ENCODE assay signal across 8 cellular contexts in the genomic region with DNA sequence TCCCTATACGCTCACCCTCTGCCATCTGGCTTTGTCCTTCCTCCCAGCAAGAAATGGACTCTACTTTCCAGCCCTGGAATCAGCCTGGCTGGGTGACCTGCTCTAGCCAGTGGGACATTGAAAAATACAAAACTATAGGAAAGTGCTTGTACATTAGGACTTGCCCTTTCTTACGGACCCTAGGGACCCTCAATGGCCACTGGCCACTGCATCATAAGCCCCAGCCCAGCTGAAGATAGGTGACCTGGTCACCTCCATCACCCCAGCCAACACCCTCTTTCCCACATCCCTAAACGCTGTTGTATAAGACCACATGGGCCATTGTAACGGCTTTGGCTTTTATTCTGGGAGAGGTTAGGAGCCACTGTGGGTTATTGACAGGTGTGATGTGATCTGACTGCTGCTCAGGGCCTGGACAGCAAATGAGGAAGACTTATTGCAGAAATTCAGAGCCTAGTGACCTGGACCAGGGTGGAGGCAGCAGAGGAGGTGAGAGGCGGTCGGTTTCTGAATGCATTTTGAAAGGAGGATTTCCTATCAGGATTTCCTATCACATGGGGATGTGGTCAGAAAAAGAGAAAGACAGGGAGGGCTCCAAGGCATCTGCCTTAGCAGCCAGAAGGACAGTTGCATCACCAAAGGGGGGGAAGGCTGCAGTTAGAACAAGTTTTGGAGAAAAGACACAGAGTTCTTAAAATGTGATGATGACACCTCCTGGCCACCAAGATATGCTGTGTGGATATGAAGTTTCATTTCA. TPM values are rescaled to one million over a fixed set of nuclear protein-coding genes. Genes with fewer than 3 reads are reported as not detected.
DNase-seq lines count a peak whose midpoint lies in the region; ATAC-seq and TF ChIP-seq lines count a peak whose summit lies in the region.
"Had no signal": no experiment of that assay in that cellular context is flagged by ENCODE, and none has a peak within 500 bp of the region (broad histone marks: within the 10 kb centered on the region; RNA-seq: fewer than 3 reads in every experiment).

No MANE protein-coding gene starts in this region.

- no peaks in the 10 kb centered on the region for H3K9me2 ChIP-seq in OCI-LY1 (ENCODE audit: low read depth, low read length)

- H3K4me2 ChIP-seq in OCI-LY1 (ENCODE audit: low read length) (no peak overlapping the region), mesenchymal stem cell (ENCODE audit: low read length, poor library complexity, severe bottlenecking) (no peak overlapping the region)

- H4K8ac ChIP-seq in mesenchymal stem cell (ENCODE audit: low read length) = no peak overlapping the region

- H3K9me3 Mint-ChIP-seq in brain = no peaks in the 10 kb centered on the region

- TF ChIP-seq POLR2A in gastrocnemius medialis (IDR thresholded peaks at IDR 0.05) = no peak

- TF ChIP-seq CTCF in GM20000 (IDR thresholded peaks at IDR 0.05; ENCODE audit: extremely low read depth, missing control alignments) = no peak
- TF ChIP-seq CTCF in OCI-LY1 (IDR thresholded peaks at IDR 0.05; ENCODE audit: low read length) = peak; percentile 9
- TF ChIP-seq CTCF in brain (conservative IDR thresholded peaks at IDR 0.05) = no peak
- TF ChIP-seq CTCF in gastrocnemius medialis (IDR thresholded peaks at IDR 0.05 in 4 of 5, conservative IDR thresholded peaks at IDR 0.05 in 1 of 5) = no peak

- H3K4me3 ChIP-seq in OCI-LY1 (ENCODE audit: low read depth, low read length, poor library complexity, severe bottlenecking) (no peak overlapping the region), gastrocnemius medialis (no peak overlapping the region), mesenchymal stem cell (ENCODE audit: insufficient read depth in 1 of 2, low read depth in 1 of 2, low read length in 2 of 2) (no peak overlapping the region)

- H3F3A ChIP-seq in OCI-LY1 (ENCODE audit: insufficient read depth, low read length) = no peaks in the 10 kb centered on the region

- H3K27ac ChIP-seq in OCI-LY1 (ENCODE audit: low read depth, low read length, poor library complexity, severe bottlenecking) (no peak overlapping the region), gastrocnemius medialis (peak overlapping the region; percentile 90 to 99 (median 96)), mesenchymal stem cell (ENCODE audit: low read length, poor library complexity, severe bottlenecking) (no peak overlapping the region)

- no peak overlapping the region for H2BK5ac ChIP-seq in mesenchymal stem cell (ENCODE audit: low read depth, low read length, poor library complexity, severe bottlenecking)

- no peak overlapping the region for H2AFZ ChIP-seq in OCI-LY1 (ENCODE audit: low read length)
- H2AFZ ChIP-seq in mesenchymal stem cell (ENCODE audit: low read depth, low read length) = no peak overlapping the region

- H3K27ac Mint-ChIP-seq in brain = no peak overlapping the region

- no peak overlapping the region for H3K18ac ChIP-seq in mesenchymal stem cell (ENCODE audit: low read depth in 1 of 2, low read length in 2 of 2)

- H3K79me1 ChIP-seq in mesenchymal stem cell (replicated peaks; ENCODE audit: low read length, poor library complexity, severe bottlenecking) = peaks cover 9% of the 10 kb centered on the region

- H3K9me3 ChIP-seq in OCI-LY1 (ENCODE audit: low read length) (no peaks in the 10 kb centered on the region), gastrocnemius medialis (no peaks in the 10 kb centered on the region), mesenchymal stem cell (ENCODE audit: control insufficient read depth, low read length) (no peaks in the 10 kb centered on the region)

- H3K36me3 ChIP-seq in OCI-LY1 (ENCODE audit: insufficient read depth, low read length) = peaks cover 7% of the 10 kb centered on the region; the same call in 1 of the 2 replicates
- H3K36me3 ChIP-seq in gastrocnemius medialis = no peaks in the 10 kb centered on the region
- H3K36me3 ChIP-seq in mesenchymal stem cell (ENCODE audit: control insufficient read depth in 1 of 2, insufficient read depth in 2 of 2, low read depth in 1 of 2, low read length in 2 of 2) = no peaks in the 10 kb centered on the region

- no peaks in the 10 kb centered on the region for H4K20me1 ChIP-seq in OCI-LY1 (ENCODE audit: insufficient read depth, low read length)

- H3K27me3 ChIP-seq in OCI-LY1 (ENCODE audit: insufficient read depth, low read length) (no peaks in the 10 kb centered on the region; the same call in 1 of the 2 replicates), gastrocnemius medialis (no peaks in the 10 kb centered on the region), mesenchymal stem cell (ENCODE audit: control insufficient read depth in 1 of 2, insufficient read depth in 1 of 2, low read length in 2 of 2) (no peaks in the 10 kb centered on the region)

- H2AK5ac ChIP-seq in mesenchymal stem cell (ENCODE audit: low read length, severe bottlenecking) = no peak overlapping the region

- intact Hi-C loops in gastrocnemius medialis (cut with DNase I; ENCODE audit: low total_unique reads) = loop anchor here (10.0 kb wide), 1 partner anchor 250 kb away; the partner anchor contains the start of gene RNF32

- H3K9ac ChIP-seq in OCI-LY1 (ENCODE audit: low read length) = no peak overlapping the region
- H3K9ac ChIP-seq in mesenchymal stem cell (ENCODE audit: low read length) = no peak overlapping the region

- no peak overlapping the region for H3K23ac ChIP-seq in mesenchymal stem cell (ENCODE audit: low read length in 2 of 2)

- H3K14ac ChIP-seq in mesenchymal stem cell (ENCODE audit: low read length in 2 of 2) = no peak overlapping the region

- H3K27me3 Mint-ChIP-seq in brain = peaks cover 17% of the 10 kb centered on the region

- in situ Hi-C loops in gastrocnemius medialis (cut with MboI; ENCODE audit: low sequenced_read_pairs in 4 of 4) = no loop called here

- DNase-seq in GM20000 (ENCODE audit: low spot score) (peak; percentile 19), gastrocnemius medialis (peak; percentile 17 to 34), mesenchymal stem cell (no peak), SW480 (ENCODE audit: low spot score) (no peak)
- DNase-seq: NCI-H2171 treated with DMSO at 0.1 percent for 48 hours had no signal

- no peak overlapping the region for H2BK120ac ChIP-seq in mesenchymal stem cell (ENCODE audit: low read depth, low read length)

- ATAC-seq in gastrocnemius medialis = no peak
- no peak for ATAC-seq in GM19397 (IDR thresholded peaks at IDR 0.05; ENCODE audit: unreplicated experiment)

- H3K4me1 Mint-ChIP-seq in brain = peaks cover 27% of the 10 kb centered on the region

- H3K4me3 Mint-ChIP-seq in brain = peak overlapping the region; percentile 90 to 96 (median 92)

- H4K91ac ChIP-seq in mesenchymal stem cell (ENCODE audit: low read length) = no peak overlapping the region

- WGBS in mesenchymal stem cell = 98% methylated on average over 6 of the region's 6 CpGs

- no peak overlapping the region for H3K4ac ChIP-seq in mesenchymal stem cell (ENCODE audit: low read depth in 1 of 2, low read length in 2 of 2)

- H3K4me1 ChIP-seq in OCI-LY1 (ENCODE audit: insufficient read depth, low read length, severe bottlenecking) = peaks cover 23% of the 10 kb centered on the region
- H3K4me1 ChIP-seq in gastrocnemius medialis = peaks cover 17 to 31% of the 10 kb centered on the region in 2 donors
- peaks cover 2% of the 10 kb centered on the region for H3K4me1 ChIP-seq in mesenchymal stem cell (ENCODE audit: control insufficient read depth, insufficient read depth, low read depth, low read length)

- peaks cover 20% of the 10 kb centered on the region for H3K79me2 ChIP-seq in OCI-LY1 (ENCODE audit: insufficient read depth, low read length)

- H2BK12ac ChIP-seq in mesenchymal stem cell (ENCODE audit: low read length in 2 of 2) = no peak overlapping the region

- H2BK15ac ChIP-seq in mesenchymal stem cell (ENCODE audit: low read depth, poor library complexity, severe bottlenecking) = no peak overlapping the region

- H3K36me3 Mint-ChIP-seq in brain = no peaks in the 10 kb centered on the region

RNA-seq across cellular contexts. Expression of gene LMBR1, which starts 2.2 kb away (rescaled TPM):
- 30.5 TPM for polyA plus RNA-seq in brain (ENCODE audit: insufficient read depth, low read depth, low replicate concordance)
- total RNA-seq in gastrocnemius medialis = 10 to 100 TPM; 27.9 to 87.0 (median 35.3) TPM
- polyA plus RNA-seq in mesenchymal stem cell (2013, experiment 1 of 2) = 19.1 TPM
- polyA plus RNA-seq in mesenchymal stem cell (2013, experiment 2 of 2) = 20.0 TPM

RNA-seq across cellular contexts. Expression of gene NOM1, which starts 54.3 kb away (rescaled TPM):
- polyA plus RNA-seq in brain (ENCODE audit: insufficient read depth, low read depth, low replicate concordance) = 4.8 TPM
- 10 to 100 TPM; 12.9 to 18.0 (median 14.3) TPM for total RNA-seq in gastrocnemius medialis
- 8.6 TPM for polyA plus RNA-seq in mesenchymal stem cell (2013, experiment 1 of 2)
- 7.6 TPM for polyA plus RNA-seq in mesenchymal stem cell (2013, experiment 2 of 2)

Comparison
In these comparisons a context has a peak if more than half of its experiments do, and no peak if none do; other contexts are left out.
1. DNase-seq: peak in GM20000 (single experiment) and gastrocnemius medialis (2 of 2); none in mesenchymal stem cell (single experiment) and SW480 (single experiment).
2. H3K27ac ChIP-seq: peak in gastrocnemius medialis (4 of 4); none in OCI-LY1 (single experiment) and mesenchymal stem cell (single experiment).